In the genomic region with DNA sequence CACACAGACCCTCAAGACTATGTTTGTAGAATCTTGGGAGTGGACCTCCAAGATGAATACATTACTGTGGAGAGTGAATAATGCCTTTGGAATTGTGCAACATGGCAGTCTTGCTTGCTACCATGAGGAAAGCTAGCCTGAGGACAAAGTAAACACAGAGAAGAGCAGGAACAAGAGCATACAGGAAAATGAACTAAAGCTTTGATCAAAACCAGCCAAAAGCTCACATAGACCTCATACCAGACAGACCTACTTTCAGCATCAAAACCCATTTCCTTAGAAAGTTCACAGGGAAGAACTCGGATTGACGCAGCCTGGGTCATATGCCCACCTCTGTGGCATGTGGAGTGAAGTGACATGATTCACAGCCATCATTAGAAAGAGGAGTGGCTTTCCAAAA, we compare ENCODE assay signal across 11 cellular contexts. TPM values are rescaled to one million over a fixed set of nuclear protein-coding genes. Genes with fewer than 3 reads are reported as not detected.
DNase-seq lines count a peak whose midpoint lies in the region; ATAC-seq, FAIRE-seq and TF ChIP-seq lines count a peak whose summit lies in the region.
"Had no signal": no experiment of that assay in that cellular context is flagged by ENCODE, and none has a peak within 500 bp of the region (broad histone marks: within the 10 kb centered on the region; RNA-seq: fewer than 3 reads in every experiment).

No MANE protein-coding gene starts in this region.

- peak overlapping the region; percentile 52; the same call in 1 of the 2 replicates for H3K4me2 ChIP-seq in HepG2 (ENCODE audit: low read depth, low read length)

- H3K27me3 ChIP-seq in HepG2 (ENCODE audit: control insufficient read depth in 1 of 2, insufficient read depth in 2 of 2, low read length in 2 of 2) (no peaks in the 10 kb centered on the region; a peak in 1 of 5 replicates), right lobe of liver (no peaks in the 10 kb centered on the region)
- H3K27me3 ChIP-seq: left lung, tibial nerve had no signal

- H3K36me3 ChIP-seq in HepG2 (replicated peaks in 1 of 2; ENCODE audit: control insufficient read depth in 1 of 2, insufficient read depth in 2 of 2, low read length in 2 of 2) (no peaks in the 10 kb centered on the region), right lobe of liver (no peaks in the 10 kb centered on the region)
- H3K36me3 ChIP-seq: left lung, tibial nerve had no signal

- peak; percentile 40 for FAIRE-seq in HepG2 (lab: Jason Lieb, UNC)

- H3K4me3 ChIP-seq in HepG2 (replicated peaks in 1 of 3; ENCODE audit: insufficient read depth in 1 of 3, low read depth in 2 of 3, low read length in 3 of 3) (no peak overlapping the region), right lobe of liver (no peak overlapping the region)
- H3K4me3 ChIP-seq: left lung, tibial nerve had no signal

- H4K20me1 ChIP-seq in HepG2 (ENCODE audit: insufficient read depth, low read length) = no peaks in the 10 kb centered on the region

- WGBS in HepG2 (ENCODE audit: low lambda C conversion rate) = 5% methylated on average over 2 of the region's 2 CpGs
- 84% methylated on average over 2 of the region's 2 CpGs for WGBS in right lobe of liver (ENCODE audit: insufficient coverage, low coverage, low lambda C conversion rate, missing lambda C conversion rate)

- no peak overlapping the region for H3K27ac ChIP-seq in HepG2 (ENCODE audit: extremely low read length, insufficient read depth, low read length)
- no peak overlapping the region for H3K27ac ChIP-seq in right lobe of liver
- H3K27ac ChIP-seq: left lung, tibial nerve had no signal

- H3K9me3 ChIP-seq in HepG2 (ENCODE audit: low read length) (no peaks in the 10 kb centered on the region), right lobe of liver (no peaks in the 10 kb centered on the region)
- H3K9me3 ChIP-seq: left lung, tibial nerve had no signal

- TF ChIP-seq POLR2A in HepG2 (IDR thresholded peaks at IDR 0.05; ENCODE audit: insufficient read depth in 1 of 2, low read depth in 2 of 2, low read length in 2 of 2) (no peak), right lobe of liver (IDR thresholded peaks at IDR 0.05) (no peak)

- H3K4me1 ChIP-seq in HepG2 (ENCODE audit: insufficient read depth, low read length) (peaks cover 52% of the 10 kb centered on the region), right lobe of liver (peaks cover 0 to 6% (median 0%) of the 10 kb centered on the region in 4 donors)

- no peak overlapping the region for H3K9ac ChIP-seq in HepG2 (ENCODE audit: insufficient read depth, low read depth, low read length)

- intact Hi-C loops in HepG2 (cut with micrococcal nuclease; ENCODE audit: unreplicated experiment) = loop anchor here (5.0 kb wide), 1 partner anchor 91 kb away; the partner anchor contains the start of gene APH1B
- intact Hi-C loops in right lobe of liver (cut with DNase I) = no loop called here

- peak; percentile 41 for DNase-seq in HepG2 (ENCODE audit: low spot score)
- no peak for DNase-seq in right lobe of liver
- peak; percentile 80 for DNase-seq in amniotic epithelial cell (ENCODE audit: low read depth)
- peak; percentile 63 for DNase-seq in fibroblast of the conjunctiva (ENCODE audit: low read depth)
- no peak for DNase-seq in NCI-H128 (lab: John Stamatoyannopoulos, UW; ENCODE audit: unreplicated experiment)
- DNase-seq in NCI-H2227 treated with DMSO at 0.1 percent for 48 hours (lab: John Stamatoyannopoulos, UW) = no peak
- no peak for DNase-seq in stimulated activated CD4-positive, alpha-beta T cell treated with anti-CD3 and anti-CD28 coated beads, Interleukin-4, amount 100 ng/mL, for 1 hour
- DNase-seq: left lung; stimulated activated CD4-positive, alpha-beta T cell treated with anti-CD3 and anti-CD28 coated beads, Interleukin-12 subunit alpha, Interleukin-12 subunit beta, amount 100 ng/mL, for 4 hours had no signal

- ATAC-seq in HepG2 (no peak), right lobe of liver (no peak), GM18907 (IDR thresholded peaks at IDR 0.05; ENCODE audit: unreplicated experiment) (no peak)
- ATAC-seq: left lung had no signal

- TF ChIP-seq RAD21 in HepG2 (CRISPR knock-in tag; IDR thresholded peaks at IDR 0.05) = no peak

- BruUV-seq in HepG2 (replicated peaks; lab: Mats Ljungman, UMichigan) = no TSS peak

- POLR2A ChIA-PET in HepG2 (lab: Yijun Ruan, JAX) = interaction anchor here (1.7 kb wide), 1 partner anchor 29 kb away, joined by 10 read pairs; the partner anchor contains the start of gene RPS27L

- no peak for TF ChIP-seq CTCF in HepG2 (CRISPR knock-in tag; IDR thresholded peaks at IDR 0.05)
- TF ChIP-seq CTCF in right lobe of liver (IDR thresholded peaks at IDR 0.05) = no peak

- H2AFZ ChIP-seq in HepG2 (ENCODE audit: low read length) = no peak overlapping the region

- no peak for TF ChIP-seq EP300 in HepG2 (IDR thresholded peaks at IDR 0.05; ENCODE audit: low read depth in 2 of 2, low read length in 2 of 2)
- no peak for TF ChIP-seq EP300 in HepG2 (CRISPR knock-in tag; IDR thresholded peaks at IDR 0.05; ENCODE audit: borderline replicate concordance)

- H3K79me2 ChIP-seq in HepG2 (ENCODE audit: insufficient read depth, low read length) = peaks cover 7% of the 10 kb centered on the region

- CTCF ChIA-PET in HepG2 (lab: Yijun Ruan, JAX; ENCODE audit: low intra/inter-chr PET ratio, low total read pairs) = no interaction called here

- in situ Hi-C loops in HepG2 (cut with HindIII; ENCODE audit: extremely low pct_ligation_motif_present, low pct_unique_long_range_greater_than_20kb) = no loop called here

RNA-seq across cellular contexts. Expression of gene RAB8B, which starts 3.3 kb away (rescaled TPM):
- total RNA-seq in HepG2 (2016; rRNA removed; fragmentation: Illumina TruSeq; extraction: Trizol) (14.2 and 20.4 TPM in 2 replicates), right lobe of liver (10 to 100 TPM in 4 of 6 experiments, 1 to 10 TPM in 2; 5.8 to 50.7 (median 14.3) TPM)
- 0.79 and 1.7 TPM in 2 replicates for total RNA-seq in HepG2 (2016; cell fraction: cytosol; rRNA removed; fragmentation: Illumina TruSeq; extraction: Trizol; ENCODE audit: low read depth)
- 14.3 and 23.1 TPM in 2 replicates for total RNA-seq in HepG2 (2016; cell fraction: insoluble cytoplasmic fraction; rRNA removed; fragmentation: Illumina TruSeq; extraction: Trizol)
- total RNA-seq in HepG2 (2016; cell fraction: membrane; rRNA removed; fragmentation: Illumina TruSeq; extraction: Trizol) = 4.1 and 5.5 TPM in 2 replicates
- 7.3 and 8.0 TPM in 2 replicates for total RNA-seq in HepG2 (2016; cell fraction: nucleus; rRNA removed; fragmentation: Illumina TruSeq; extraction: Trizol)
- 4.7 and 6.8 TPM in 2 replicates for polyA plus RNA-seq in HepG2 (2011; rRNA removed)
- polyA plus RNA-seq in HepG2 (2011; cell fraction: cytosol; rRNA removed) = 2.3 and 3.5 TPM in 2 replicates
- polyA plus RNA-seq in HepG2 (2011; cell fraction: nucleus; rRNA removed) = 3.0 TPM in 2 replicates
- polyA plus RNA-seq in HepG2 (2012) = 5.3 and 8.5 TPM in 2 replicates
- 1.4 and 1.5 TPM in 2 replicates for polyA plus RNA-seq in HepG2 (2016; cell fraction: cytosol; fragmentation: Illumina TruSeq; extraction: Trizol; ENCODE audit: low read depth)
- polyA plus RNA-seq in HepG2 (2016; cell fraction: insoluble cytoplasmic fraction; fragmentation: Illumina TruSeq; extraction: Trizol; ENCODE audit: low read depth) = 11.3 and 13.5 TPM in 2 replicates
- polyA plus RNA-seq in HepG2 (2016; cell fraction: membrane; fragmentation: Illumina TruSeq; extraction: Trizol; ENCODE audit: low read depth) = 2.8 and 2.9 TPM in 2 replicates
- 7.1 and 7.6 TPM in 2 replicates for polyA plus RNA-seq in HepG2 (2016; cell fraction: nucleus; fragmentation: Illumina TruSeq; extraction: Trizol; ENCODE audit: insufficient read depth, low read depth)
- polyA minus RNA-seq in HepG2 (2011; rRNA and poly(A)+ RNA removed; ENCODE audit: low replicate concordance) = 4.8 and 5.9 TPM in 2 replicates
- 22.2 and 22.6 TPM in 2 replicates for polyA minus RNA-seq in HepG2 (2011; cell fraction: cytosol; rRNA and poly(A)+ RNA removed)
- polyA minus RNA-seq in HepG2 (2011; cell fraction: nucleus; rRNA and poly(A)+ RNA removed) = 5.2 and 8.2 TPM in 2 replicates

RNA-seq across cellular contexts. Expression of gene RPS27L, which starts 28.8 kb away (rescaled TPM):
- total RNA-seq in HepG2 (2016; rRNA removed; fragmentation: Illumina TruSeq; extraction: Trizol) (433 and 596 TPM in 2 replicates), right lobe of liver (100 to 1,000 TPM in 3 of 6 experiments, 10 to 100 TPM in 3; 63.9 to 115 (median 99.8) TPM)
- 167 and 206 TPM in 2 replicates for total RNA-seq in HepG2 (2016; cell fraction: cytosol; rRNA removed; fragmentation: Illumina TruSeq; extraction: Trizol; ENCODE audit: low read depth)
- 426 and 625 TPM in 2 replicates for total RNA-seq in HepG2 (2016; cell fraction: insoluble cytoplasmic fraction; rRNA removed; fragmentation: Illumina TruSeq; extraction: Trizol)
- total RNA-seq in HepG2 (2016; cell fraction: membrane; rRNA removed; fragmentation: Illumina TruSeq; extraction: Trizol) = 209 and 262 TPM in 2 replicates
- total RNA-seq in HepG2 (2016; cell fraction: nucleus; rRNA removed; fragmentation: Illumina TruSeq; extraction: Trizol) = 142 and 149 TPM in 2 replicates
- 210 and 231 TPM in 2 replicates for polyA plus RNA-seq in HepG2 (2011; rRNA removed)
- 112 and 159 TPM in 2 replicates for polyA plus RNA-seq in HepG2 (2011; cell fraction: cytosol; rRNA removed)
- polyA plus RNA-seq in HepG2 (2011; cell fraction: nucleus; rRNA removed) = 53.6 and 77.1 TPM in 2 replicates
- polyA plus RNA-seq in HepG2 (2012) = 270 and 317 TPM in 2 replicates
- polyA plus RNA-seq in HepG2 (2016; cell fraction: cytosol; fragmentation: Illumina TruSeq; extraction: Trizol; ENCODE audit: low read depth) = 194 and 258 TPM in 2 replicates
- polyA plus RNA-seq in HepG2 (2016; cell fraction: insoluble cytoplasmic fraction; fragmentation: Illumina TruSeq; extraction: Trizol; ENCODE audit: low read depth) = 673 and 714 TPM in 2 replicates
- 226 and 313 TPM in 2 replicates for polyA plus RNA-seq in HepG2 (2016; cell fraction: membrane; fragmentation: Illumina TruSeq; extraction: Trizol; ENCODE audit: low read depth)
- polyA plus RNA-seq in HepG2 (2016; cell fraction: nucleus; fragmentation: Illumina TruSeq; extraction: Trizol; ENCODE audit: insufficient read depth, low read depth) = 277 and 280 TPM in 2 replicates
- polyA minus RNA-seq in HepG2 (2011; rRNA and poly(A)+ RNA removed; ENCODE audit: low replicate concordance) = 12.7 and 14.4 TPM in 2 replicates
- polyA minus RNA-seq in HepG2 (2011; cell fraction: cytosol; rRNA and poly(A)+ RNA removed) = 46.3 and 58.6 TPM in 2 replicates
- 80.2 and 91.3 TPM in 2 replicates for polyA minus RNA-seq in HepG2 (2011; cell fraction: nucleus; rRNA and poly(A)+ RNA removed)

Comparison
In these comparisons a context has a peak if more than half of its experiments do, and no peak if none do; other contexts are left out.
1. DNase-seq: peak in HepG2 (single experiment), amniotic epithelial cell (single experiment) and fibroblast of the conjunctiva (single experiment); none in right lobe of liver (0 of 3), NCI-H128 (single experiment), NCI-H2227 treated with DMSO at 0.1 percent for 48 hours (single experiment) and stimulated activated CD4-positive, alpha-beta T cell treated with anti-CD3 and anti-CD28 coated beads, Interleukin-4, amount 100 ng/mL, for 1 hour (single experiment).